8 cellular contexts compared by ENCODE assay signal in genomic region chr2:109896212-109896611, GRCh38. TPM values are rescaled to one million over a fixed set of nuclear protein-coding genes. Genes with fewer than 3 reads are reported as not detected.
DNase-seq lines count a peak whose midpoint lies in the region; ATAC-seq lines count a peak whose summit lies in the region.
"Not testable (repeated sequence)": the region's sequence is repeated elsewhere in the genome, so short reads cannot be mapped to it uniquely, and the experiment has no call there.

No MANE protein-coding gene starts in this region.

- H3K4me1 Mint-ChIP-seq in CD4-positive, CD25-positive, alpha-beta regulatory T cell; activated CD8-positive, alpha-beta memory T cell treated with anti-CD3 and anti-CD28 coated beads, Interleukin-2, amount 10 ng/mL, durations not matched to agents 7 days and 5 days; naive B cell: not testable (repeated sequence)

- H3K9me3 ChIP-seq in CD4-positive, CD25-positive, alpha-beta regulatory T cell (ENCODE audit: control insufficient read depth in 2 of 2, low read length in 2 of 2), result not testable (repeated sequence)

- not testable (repeated sequence) for H3K36me3 ChIP-seq in CD4-positive, CD25-positive, alpha-beta regulatory T cell (ENCODE audit: control insufficient read depth, insufficient read depth, low read length)

- not testable (repeated sequence) for H3K4me3 Mint-ChIP-seq in CD4-positive, CD25-positive, alpha-beta regulatory T cell; activated CD8-positive, alpha-beta memory T cell treated with anti-CD3 and anti-CD28 coated beads, Interleukin-2, amount 10 ng/mL, durations not matched to agents 7 days and 5 days; naive B cell

- H3K36me3 Mint-ChIP-seq in CD4-positive, CD25-positive, alpha-beta regulatory T cell; activated CD8-positive, alpha-beta memory T cell treated with anti-CD3 and anti-CD28 coated beads, Interleukin-2, amount 10 ng/mL, durations not matched to agents 7 days and 5 days; naive B cell: not testable (repeated sequence)

- H3K27me3 ChIP-seq in CD4-positive, CD25-positive, alpha-beta regulatory T cell (ENCODE audit: control insufficient read depth, insufficient read depth, low read length), result not testable (repeated sequence)

- not testable (repeated sequence) for H3K9me3 Mint-ChIP-seq in CD4-positive, CD25-positive, alpha-beta regulatory T cell; activated CD8-positive, alpha-beta memory T cell treated with anti-CD3 and anti-CD28 coated beads, Interleukin-2, amount 10 ng/mL, durations not matched to agents 7 days and 5 days (ENCODE audit: low read depth); naive B cell

- CTCF ChIA-PET in activated CD8-positive, alpha-beta memory T cell treated with anti-CD3 and anti-CD28 coated beads, Interleukin-2, amount 10 ng/mL, durations not matched to agents 7 days and 5 days (lab: Charles Lee), result not testable (repeated sequence)

- not testable (repeated sequence) for H3K27ac Mint-ChIP-seq in CD4-positive, CD25-positive, alpha-beta regulatory T cell; activated CD8-positive, alpha-beta memory T cell treated with anti-CD3 and anti-CD28 coated beads, Interleukin-2, amount 10 ng/mL, durations not matched to agents 7 days and 5 days; naive B cell

- peak; percentile 94 to 96 for ATAC-seq in CD4-positive, CD25-positive, alpha-beta regulatory T cell (ENCODE audit: low read depth in 2 of 2)
- ATAC-seq in GM18909 (IDR thresholded peaks at IDR 0.05; ENCODE audit: poor library complexity, unreplicated experiment) (peak; percentile 97), GM21390 (IDR thresholded peaks at IDR 0.05; ENCODE audit: unreplicated experiment) (peak; percentile 96), HG02642 (IDR thresholded peaks at IDR 0.05; ENCODE audit: poor library complexity, unreplicated experiment) (peak; percentile 98), HG03066 (IDR thresholded peaks at IDR 0.05; ENCODE audit: low read depth, unreplicated experiment) (peak; percentile 89), HG03520 (IDR thresholded peaks at IDR 0.05; ENCODE audit: unreplicated experiment) (peak; percentile 97), naive B cell (ENCODE audit: low read depth in 2 of 2) (peak; percentile 68 to 78)
- peak; percentile 99 for ATAC-seq in activated CD8-positive, alpha-beta memory T cell treated with anti-CD3 and anti-CD28 coated beads, Interleukin-2, amount 10 ng/mL, durations not matched to agents 7 days and 5 days

- H3K4me3 ChIP-seq in CD4-positive, CD25-positive, alpha-beta regulatory T cell (ENCODE audit: low read depth, low read length), result not testable (repeated sequence)

- not testable (repeated sequence) for H3K27me3 Mint-ChIP-seq in CD4-positive, CD25-positive, alpha-beta regulatory T cell; activated CD8-positive, alpha-beta memory T cell treated with anti-CD3 and anti-CD28 coated beads, Interleukin-2, amount 10 ng/mL, durations not matched to agents 7 days and 5 days; naive B cell

- DNase-seq in CD4-positive, CD25-positive, alpha-beta regulatory T cell; activated CD8-positive, alpha-beta memory T cell treated with anti-CD3 and anti-CD28 coated beads, Interleukin-2, amount 10 ng/mL, durations not matched to agents 7 days and 5 days; naive B cell: not testable (repeated sequence)

- not testable (repeated sequence) for H3K27ac ChIP-seq in CD4-positive, CD25-positive, alpha-beta regulatory T cell (ENCODE audit: insufficient read depth, low read length, poor library complexity, severe bottlenecking)

- H3K4me1 ChIP-seq in CD4-positive, CD25-positive, alpha-beta regulatory T cell (ENCODE audit: control insufficient read depth, insufficient read depth, low read length, poor library complexity, severe bottlenecking), result not testable (repeated sequence)

RNA-seq across cellular contexts. Expression of gene LIMS3, which starts 2.3 kb away (rescaled TPM):
- not detected for total RNA-seq in CD4-positive, CD25-positive, alpha-beta regulatory T cell
- 10 to 100 TPM in 1 of 4 donors, 1 to 10 TPM in 3; 2.9 to 11.7 (median 4.3) TPM for polyA plus RNA-seq in CD4-positive, CD25-positive, alpha-beta regulatory T cell
- under 1 TPM; 0.63 to 0.93 TPM for total RNA-seq in activated CD8-positive, alpha-beta memory T cell treated with anti-CD3 and anti-CD28 coated beads, Interleukin-2, amount 10 ng/mL, durations not matched to agents 7 days and 5 days
- polyA plus RNA-seq in naive B cell (ENCODE audit: low read depth in 6 of 6), result 1 to 10 TPM in 1 of 6 donors, under 1 TPM in 3, not detected in 2; 0.27 to 1.3 (median 0.73) TPM
